Comparison of ENCODE assay signal across 28 cellular contexts in genomic region chr4:27913738-27914137, GRCh38.
"Had no signal": no experiment of that assay in that cellular context is flagged by ENCODE, and none has a peak within 500 bp of the region (broad histone marks: within the 10 kb centered on the region; RNA-seq: fewer than 3 reads in every experiment).

No MANE protein-coding gene starts in this region.

- H3K36me3 Mint-ChIP-seq: stimulated activated effector memory CD8-positive, alpha-beta T cell treated with anti-CD3 and anti-CD28 coated beads, Interleukin-12 subunit alpha, Interleukin-12 subunit beta, amount 100 ng/mL, for 72 hours; stimulated activated memory B cell treated with anti-CD40 and anti-IgM and Interleukin-4, amounts not matched to agents 10 μg/mL and 1 μg/mL and 100 μg/mL, for 72 hours; stimulated activated naive B cell treated with anti-CD40 and anti-IgM and Interleukin-4, amounts not matched to agents 10 μg/mL and 1 μg/mL and 100 μg/mL, for 72 hours; type B pancreatic cell had no signal

- H3K4me1 ChIP-seq: stomach, suprapubic skin, testis, thyroid gland, tibial artery, transverse colon, upper lobe of left lung, upper lobe of right lung, uterus, vagina had no signal

- H3K27me3 ChIP-seq: stomach, suprapubic skin, testis, thyroid gland, tibial artery, tibial nerve, transverse colon, upper lobe of left lung, upper lobe of right lung, uterus, vagina had no signal

- H3K27ac ChIP-seq: stomach, suprapubic skin, testis, thoracic aorta, thyroid gland, tibial artery, tibial nerve, transverse colon, upper lobe of left lung, upper lobe of right lung, uterus, vagina had no signal

- H3K36me3 ChIP-seq: stomach, suprapubic skin, thoracic aorta, thyroid gland, tibial artery, tibial nerve, transverse colon, upper lobe of left lung, upper lobe of right lung, uterus, vagina had no signal

- H3K27ac Mint-ChIP-seq: stimulated activated effector memory CD8-positive, alpha-beta T cell treated with anti-CD3 and anti-CD28 coated beads, Interleukin-12 subunit alpha, Interleukin-12 subunit beta, amount 100 ng/mL, for 72 hours; stimulated activated memory B cell treated with anti-CD40 and anti-IgM and Interleukin-4, amounts not matched to agents 10 μg/mL and 1 μg/mL and 100 μg/mL, for 72 hours; stimulated activated naive B cell treated with anti-CD40 and anti-IgM and Interleukin-4, amounts not matched to agents 10 μg/mL and 1 μg/mL and 100 μg/mL, for 72 hours; stimulated activated naive CD8-positive, alpha-beta T cell treated with anti-CD3 and anti-CD28 coated beads, Interleukin-15, amount 100 ng/mL, for 72 hours; stimulated activated naive CD8-positive, alpha-beta T cell treated with anti-CD3 and anti-CD28 coated beads, Interleukin-15, Interleukin-2, amounts not matched to agents 100 ng/mL and 50 ng/mL, for 24 hours; type B pancreatic cell had no signal

- H3K4me3 ChIP-seq: stomach, suprapubic skin, testis, thoracic aorta, thyroid gland, tibial artery, tibial nerve, transverse colon, upper lobe of left lung, upper lobe of right lung, uterus, vagina had no signal

- H3K27me3 Mint-ChIP-seq: stimulated activated memory B cell treated with anti-CD40 and anti-IgM and Interleukin-4, amounts not matched to agents 10 μg/mL and 1 μg/mL and 100 μg/mL, for 72 hours; stimulated activated naive B cell treated with anti-CD40 and anti-IgM and Interleukin-4, amounts not matched to agents 10 μg/mL and 1 μg/mL and 100 μg/mL, for 72 hours; stimulated activated naive CD8-positive, alpha-beta T cell treated with anti-CD3 and anti-CD28 coated beads, Interleukin-15, amount 100 ng/mL, for 72 hours; stimulated activated naive CD8-positive, alpha-beta T cell treated with anti-CD3 and anti-CD28 coated beads, Interleukin-15, Interleukin-2, amounts not matched to agents 100 ng/mL and 50 ng/mL, for 24 hours; type B pancreatic cell had no signal

- H3K4me1 Mint-ChIP-seq: stimulated activated effector memory CD8-positive, alpha-beta T cell treated with anti-CD3 and anti-CD28 coated beads, Interleukin-12 subunit alpha, Interleukin-12 subunit beta, amount 100 ng/mL, for 72 hours; stimulated activated memory B cell treated with anti-CD40 and anti-IgM and Interleukin-4, amounts not matched to agents 10 μg/mL and 1 μg/mL and 100 μg/mL, for 72 hours; stimulated activated naive B cell treated with anti-CD40 and anti-IgM and Interleukin-4, amounts not matched to agents 10 μg/mL and 1 μg/mL and 100 μg/mL, for 72 hours; stimulated activated naive CD8-positive, alpha-beta T cell treated with anti-CD3 and anti-CD28 coated beads, Interleukin-15, amount 100 ng/mL, for 72 hours had no signal

- H3K9me3 ChIP-seq: stomach, suprapubic skin, testis, thoracic aorta, thyroid gland, tibial artery, tibial nerve, transverse colon, upper lobe of left lung, upper lobe of right lung, uterus, vagina had no signal

- H3K4me3 Mint-ChIP-seq: stimulated activated effector memory CD8-positive, alpha-beta T cell treated with anti-CD3 and anti-CD28 coated beads, Interleukin-12 subunit alpha, Interleukin-12 subunit beta, amount 100 ng/mL, for 72 hours; stimulated activated memory B cell treated with anti-CD40 and anti-IgM and Interleukin-4, amounts not matched to agents 10 μg/mL and 1 μg/mL and 100 μg/mL, for 72 hours; stimulated activated naive B cell treated with anti-CD40 and anti-IgM and Interleukin-4, amounts not matched to agents 10 μg/mL and 1 μg/mL and 100 μg/mL, for 72 hours; stimulated activated naive CD8-positive, alpha-beta T cell treated with anti-CD3 and anti-CD28 coated beads, Interleukin-15, amount 100 ng/mL, for 72 hours; stimulated activated naive CD8-positive, alpha-beta T cell treated with anti-CD3 and anti-CD28 coated beads, Interleukin-15, Interleukin-2, amounts not matched to agents 100 ng/mL and 50 ng/mL, for 24 hours; type B pancreatic cell had no signal

- DNase-seq: stimulated activated CD4-positive, alpha-beta T cell treated with anti-CD3 and anti-CD28 coated beads, Interleukin-2, amount 100 ng/mL, for 48 hours; stimulated activated CD4-positive, alpha-beta T cell treated with anti-CD3 and anti-CD28 coated beads, Interleukin-4, amount 100 ng/mL, for 1 hour; stimulated activated CD4-positive, alpha-beta T cell treated with anti-CD3 and anti-CD28 coated beads, Interleukin-4, amount 100 ng/mL, for 24 hours; stimulated activated CD4-positive, alpha-beta T cell treated with anti-CD3 and anti-CD28 coated beads, Interleukin-4, amount 100 ng/mL, for 4 hours; stimulated activated CD8-positive, alpha-beta memory T cell treated with anti-CD3 and anti-CD28 coated beads, Interleukin-4, amount 100 ng/mL, for 48 hours; stimulated activated naive B cell treated with anti-CD40 and anti-IgM and Interleukin-4, amounts not matched to agents 10 μg/mL and 1 μg/mL and 100 μg/mL, for 72 hours; stimulated activated naive CD4-positive, alpha-beta T cell; stimulated activated naive CD4-positive, alpha-beta T cell treated with Interleukin-2 at 50 U/mL for 16 hours; stimulated activated naive CD8-positive, alpha-beta T cell treated with anti-CD3 and anti-CD28 coated beads, Interleukin-15, amount 100 ng/mL, for 72 hours; stimulated activated naive CD8-positive, alpha-beta T cell treated with anti-CD3 and anti-CD28 coated beads, Interleukin-15, Interleukin-2, amounts not matched to agents 100 U/mL and 50 U/mL, for 24 hours; stomach; substantia nigra; testis; thyroid gland; tibial artery; transverse colon; trophoblast cell; upper lobe of left lung; upper lobe of right lung; uterus had no signal

- H3K9me3 Mint-ChIP-seq: stimulated activated memory B cell treated with anti-CD40 and anti-IgM and Interleukin-4, amounts not matched to agents 10 μg/mL and 1 μg/mL and 100 μg/mL, for 72 hours; stimulated activated naive CD8-positive, alpha-beta T cell treated with anti-CD3 and anti-CD28 coated beads, Interleukin-15, Interleukin-2, amounts not matched to agents 100 ng/mL and 50 ng/mL, for 24 hours; type B pancreatic cell had no signal

- ATAC-seq: stimulated activated effector memory CD8-positive, alpha-beta T cell treated with anti-CD3 and anti-CD28 coated beads, Interleukin-12 subunit alpha, Interleukin-12 subunit beta, amount 100 ng/mL, for 72 hours; stimulated activated memory B cell treated with anti-CD40 and anti-IgM and Interleukin-4, amounts not matched to agents 10 μg/mL and 1 μg/mL and 100 μg/mL, for 72 hours; stimulated activated naive B cell treated with anti-CD40 and anti-IgM and Interleukin-4, amounts not matched to agents 10 μg/mL and 1 μg/mL and 100 μg/mL, for 72 hours; stimulated activated naive CD8-positive, alpha-beta T cell treated with anti-CD3 and anti-CD28 coated beads, Interleukin-15, amount 100 ng/mL, for 72 hours; stimulated activated naive CD8-positive, alpha-beta T cell treated with anti-CD3 and anti-CD28 coated beads, Interleukin-15, Interleukin-2, amounts not matched to agents 100 U/mL and 50 U/mL, for 24 hours; upper lobe of right lung had no signal
